Comparison of ENCODE assay signal across 14 cellular contexts in the genomic region with DNA sequence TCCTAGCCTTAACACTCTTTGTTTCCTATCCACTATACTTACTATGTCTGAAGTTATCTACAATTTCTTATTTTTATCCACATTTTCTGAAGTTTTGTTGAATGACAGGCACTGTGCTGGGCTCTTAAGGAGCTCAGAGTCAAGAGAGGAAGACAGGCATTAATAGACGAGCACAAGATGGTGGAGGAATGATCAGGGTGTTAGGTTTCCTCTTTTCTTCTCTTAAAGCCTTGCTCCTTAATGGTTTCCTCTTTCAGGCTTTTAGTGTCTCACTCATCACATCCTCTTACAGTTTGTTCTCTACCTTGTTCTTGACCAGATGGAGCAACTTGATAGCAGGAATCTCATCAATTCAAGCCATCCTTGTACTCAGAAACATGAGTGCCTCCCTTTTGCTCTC. TPM values are rescaled to one million over a fixed set of nuclear protein-coding genes. Genes with fewer than 3 reads are reported as not detected.
DNase-seq lines count a peak whose midpoint lies in the region; ATAC-seq and TF ChIP-seq lines count a peak whose summit lies in the region.
"Had no signal": no experiment of that assay in that cellular context is flagged by ENCODE, and none has a peak within 500 bp of the region (broad histone marks: within the 10 kb centered on the region; RNA-seq: fewer than 3 reads in every experiment).

No MANE protein-coding gene starts in this region.

- H3K4me1 Mint-ChIP-seq in activated T-cell treated with anti-CD3 and anti-CD28 coated beads, Interleukin-2, amount 50 U/mL, for 72 hours (ENCODE audit: low read depth): peaks cover 59% of the 10 kb centered on the region
- H3K4me1 Mint-ChIP-seq in activated CD8-positive, alpha-beta T cell treated with anti-CD3 and anti-CD28 coated beads, Interleukin-2, amount 10 ng/mL, durations not matched to agents 7 days and 5 days (ENCODE audit: low read depth): peaks cover 68% of the 10 kb centered on the region
- peaks cover 56% of the 10 kb centered on the region for H3K4me1 Mint-ChIP-seq in stimulated activated effector memory CD8-positive, alpha-beta T cell treated with anti-CD3 and anti-CD28 coated beads, Interleukin-12 subunit alpha, Interleukin-12 subunit beta, amount 100 ng/mL, for 72 hours

- ATAC-seq in activated T-cell treated with anti-CD3 and anti-CD28 coated beads, Interleukin-2, amount 50 U/mL, for 72 hours (replicated peaks in 1 of 2): no peak
- ATAC-seq in activated CD8-positive, alpha-beta T cell treated with anti-CD3 and anti-CD28 coated beads, Interleukin-2, amount 10 ng/mL, durations not matched to agents 7 days and 5 days: no peak
- ATAC-seq in stimulated activated effector memory CD8-positive, alpha-beta T cell treated with anti-CD3 and anti-CD28 coated beads, Interleukin-12 subunit alpha, Interleukin-12 subunit beta, amount 100 ng/mL, for 72 hours: no peak
- no peak for ATAC-seq in GM19467 (IDR thresholded peaks at IDR 0.05; ENCODE audit: unreplicated experiment)

- H3K27ac Mint-ChIP-seq in activated T-cell treated with anti-CD3 and anti-CD28 coated beads, Interleukin-2, amount 50 U/mL, for 72 hours: peak overlapping the region; percentile 98
- H3K27ac Mint-ChIP-seq in activated CD8-positive, alpha-beta T cell treated with anti-CD3 and anti-CD28 coated beads, Interleukin-2, amount 10 ng/mL, durations not matched to agents 7 days and 5 days: peak overlapping the region; percentile 93
- H3K27ac Mint-ChIP-seq in stimulated activated effector memory CD8-positive, alpha-beta T cell treated with anti-CD3 and anti-CD28 coated beads, Interleukin-12 subunit alpha, Interleukin-12 subunit beta, amount 100 ng/mL, for 72 hours: peak overlapping the region; percentile 96

- H3K27ac ChIP-seq in caudate nucleus (ENCODE audit: low read depth, low read length): no peak overlapping the region

- peaks cover 9 to 11% of the 10 kb centered on the region in 2 donors for H3K9me3 Mint-ChIP-seq in activated T-cell treated with anti-CD3 and anti-CD28 coated beads, Interleukin-2, amount 50 U/mL, for 72 hours
- H3K9me3 Mint-ChIP-seq in activated CD8-positive, alpha-beta T cell treated with anti-CD3 and anti-CD28 coated beads, Interleukin-2, amount 10 ng/mL, durations not matched to agents 7 days and 5 days (ENCODE audit: insufficient read depth): peaks cover 9% of the 10 kb centered on the region
- H3K9me3 Mint-ChIP-seq in stimulated activated effector memory CD8-positive, alpha-beta T cell treated with anti-CD3 and anti-CD28 coated beads, Interleukin-12 subunit alpha, Interleukin-12 subunit beta, amount 100 ng/mL, for 72 hours: peaks cover 3% of the 10 kb centered on the region

- CTCF ChIA-PET in activated CD8-positive, alpha-beta T cell treated with anti-CD3 and anti-CD28 coated beads, Interleukin-2, amount 10 ng/mL, durations not matched to agents 7 days and 5 days (lab: Charles Lee): interaction anchor here (0.9 to 7.4 kb wide), 3 partner anchors 16 to 57 kb away, joined by 3 to 101 read pairs (median 15); a partner anchor contains a TSS

- in situ Hi-C loops in GM13977 (cut with MboI; ENCODE audit: low pct_unique_long_range_greater_than_20kb, low sequenced_read_pairs, unreplicated experiment): no loop called here

- H3K4me3 Mint-ChIP-seq in activated T-cell treated with anti-CD3 and anti-CD28 coated beads, Interleukin-2, amount 50 U/mL, for 72 hours: peak overlapping the region; percentile 54 to 77
- H3K4me3 Mint-ChIP-seq in activated CD8-positive, alpha-beta T cell treated with anti-CD3 and anti-CD28 coated beads, Interleukin-2, amount 10 ng/mL, durations not matched to agents 7 days and 5 days: peak overlapping the region; percentile 39
- H3K4me3 Mint-ChIP-seq in stimulated activated effector memory CD8-positive, alpha-beta T cell treated with anti-CD3 and anti-CD28 coated beads, Interleukin-12 subunit alpha, Interleukin-12 subunit beta, amount 100 ng/mL, for 72 hours: peak overlapping the region; percentile 58

- H3K36me3 Mint-ChIP-seq in activated T-cell treated with anti-CD3 and anti-CD28 coated beads, Interleukin-2, amount 50 U/mL, for 72 hours (ENCODE audit: insufficient read depth in 2 of 2): peaks cover 11 to 31% of the 10 kb centered on the region in 2 donors
- H3K36me3 Mint-ChIP-seq in activated CD8-positive, alpha-beta T cell treated with anti-CD3 and anti-CD28 coated beads, Interleukin-2, amount 10 ng/mL, durations not matched to agents 7 days and 5 days (ENCODE audit: low read depth): peaks cover 50% of the 10 kb centered on the region
- H3K36me3 Mint-ChIP-seq in stimulated activated effector memory CD8-positive, alpha-beta T cell treated with anti-CD3 and anti-CD28 coated beads, Interleukin-12 subunit alpha, Interleukin-12 subunit beta, amount 100 ng/mL, for 72 hours: peaks cover 2% of the 10 kb centered on the region

- TF ChIP-seq CTCF in GM13977 (IDR thresholded peaks at IDR 0.05; ENCODE audit: extremely low read depth, insufficient read depth, missing control alignments): no peak

- H3K27me3 Mint-ChIP-seq in activated T-cell treated with anti-CD3 and anti-CD28 coated beads, Interleukin-2, amount 50 U/mL, for 72 hours (ENCODE audit: low read depth): peaks cover 8% of the 10 kb centered on the region
- H3K27me3 Mint-ChIP-seq in activated CD8-positive, alpha-beta T cell treated with anti-CD3 and anti-CD28 coated beads, Interleukin-2, amount 10 ng/mL, durations not matched to agents 7 days and 5 days (ENCODE audit: low read depth): no peaks in the 10 kb centered on the region

- no peak for DNase-seq in activated T-cell treated with anti-CD3 and anti-CD28 coated beads, Interleukin-2, amount 50 U/mL, for 72 hours
- no peak for DNase-seq in activated T-cell treated with anti-CD3 and anti-CD28 coated beads, Interleukin-2, amount 50 U/mL, for 1 hour
- DNase-seq in NCI-H2107 treated with DMSO at 0.1 percent for 48 hours (lab: John Stamatoyannopoulos, UW; ENCODE audit: unreplicated experiment) (peak; percentile 96), GM13977 (ENCODE audit: low spot score) (no peak), caudate nucleus (lab: John Stamatoyannopoulos, UW) (no peak)
- no peak for DNase-seq in activated CD8-positive, alpha-beta T cell treated with anti-CD3 and anti-CD28 coated beads, Interleukin-2, amount 10 ng/mL, durations not matched to agents 7 days and 5 days
- no peak for DNase-seq in stimulated activated effector memory CD8-positive, alpha-beta T cell treated with anti-CD3 and anti-CD28 coated beads, Interleukin-12 subunit alpha, Interleukin-12 subunit beta, amount 100 ng/mL, for 72 hours (ENCODE audit: low spot score in 2 of 2)
- DNase-seq: activated CD8-positive, alpha-beta memory T cell treated with anti-CD3 and anti-CD28 coated beads for 24 hours; DMS 273 treated with DMSO at 0.1 percent for 48 hours; HCEC 1CT; posterior cingulate gyrus; RPMI8226; T1000 had no signal

- POLR2A ChIA-PET in activated CD8-positive, alpha-beta T cell treated with anti-CD3 and anti-CD28 coated beads, Interleukin-2, amount 10 ng/mL, durations not matched to agents 7 days and 5 days (lab: Charles Lee): interaction anchor here (0.6 to 8.6 kb wide), 3 partner anchors 21 to 845 kb away, joined by 3 to 195 read pairs (median 4); a partner anchor contains a TSS

RNA-seq across cellular contexts. Expression of a gene that starts 52.9 kb away (rescaled TPM):
- total RNA-seq in activated T-cell treated with anti-CD3 and anti-CD28 coated beads, Interleukin-2, amount 50 U/mL, for 72 hours: 100 to 1,000 TPM; 106 to 118 TPM
- total RNA-seq in activated CD8-positive, alpha-beta T cell treated with anti-CD3 and anti-CD28 coated beads, Interleukin-2, amount 10 ng/mL, durations not matched to agents 7 days and 5 days: 10 to 100 TPM; 11.8 to 12.6 TPM

Comparison
In these comparisons a context has a peak if more than half of its experiments do, and no peak if none do; other contexts are left out.
1. RNA of a gene that starts 52.9 kb away (total RNA-seq): 106 to 118 TPM in activated T-cell treated with anti-CD3 and anti-CD28 coated beads, Interleukin-2, amount 50 U/mL, for 72 hours; 11.8 to 12.6 TPM in activated CD8-positive, alpha-beta T cell treated with anti-CD3 and anti-CD28 coated beads, Interleukin-2, amount 10 ng/mL, durations not matched to agents 7 days and 5 days; every median in the first group is over 4 times any median in the second.
2. Peak in every context shown above with its lines, with median percentiles within 50 percentile points of each other: H3K27ac Mint-ChIP-seq and H3K4me3 Mint-ChIP-seq.